Comparison of ENCODE assay signal across 8 cellular contexts in genomic region chr3:150703756-150704344, GRCh38. TPM values are rescaled to one million over a fixed set of nuclear protein-coding genes. Genes with fewer than 3 reads are reported as not detected.
DNase-seq lines count a peak whose midpoint lies in the region; ATAC-seq and TF ChIP-seq lines count a peak whose summit lies in the region.

Gene ERICH6 (minus strand): TSS chr3:150703920. CDS start chr3:150703898, 22 bp downstream.

- H3K4me3 ChIP-seq in Jurkat, Clone E6-1 (ENCODE audit: low read length) = peak within 1 kb of the TSS; percentile 58
- H3K4me3 ChIP-seq in Panc1 (ENCODE audit: low read depth in 2 of 2, low read length in 2 of 2) (peak within 1 kb of the TSS; percentile 70 to 82), fibroblast of lung (replicated peaks in 1 of 4; ENCODE audit: control extremely low read depth in 1 of 4, insufficient read depth in 1 of 4, low read depth in 3 of 4, low read length in 4 of 4) (peak within 1 kb of the TSS; percentile 67 to 82 (median 80))
- H3K4me3 ChIP-seq in naive thymus-derived CD4-positive, alpha-beta T cell (ENCODE audit: low read length) = peak within 1 kb of the TSS; percentile 94

- in situ Hi-C loops in Panc1 (cut with HindIII; ENCODE audit: low pct_unique_long_range_greater_than_20kb, low sequenced_read_pairs) = no loop called here

- peaks cover 0 to 6% (median 0%) of the 10 kb centered on the region in 5 donors for H3K27me3 Mint-ChIP-seq in naive thymus-derived CD4-positive, alpha-beta T cell
- no peaks in the 10 kb centered on the region for H3K27me3 Mint-ChIP-seq in stimulated activated naive B cell treated with anti-CD40 and anti-IgM and Interleukin-4, amounts not matched to agents 10 μg/mL and 1 μg/mL and 100 μg/mL, for 72 hours

- H3K9me3 Mint-ChIP-seq in naive thymus-derived CD4-positive, alpha-beta T cell = peaks cover 0 to 6% (median 0%) of the 10 kb centered on the region in 11 donors
- H3K9me3 Mint-ChIP-seq in stimulated activated naive B cell treated with anti-CD40 and anti-IgM and Interleukin-4, amounts not matched to agents 10 μg/mL and 1 μg/mL and 100 μg/mL, for 72 hours = peaks cover 2 to 3% of the 10 kb centered on the region in 2 donors

- peak within 1 kb of the TSS; percentile 82 to 98 (median 97) for H3K4me3 Mint-ChIP-seq in naive thymus-derived CD4-positive, alpha-beta T cell
- peak within 1 kb of the TSS; percentile 84 to 91 for H3K4me3 Mint-ChIP-seq in stimulated activated naive B cell treated with anti-CD40 and anti-IgM and Interleukin-4, amounts not matched to agents 10 μg/mL and 1 μg/mL and 100 μg/mL, for 72 hours

- peak within 1 kb of the TSS; percentile 73 for H3K4me2 ChIP-seq in fibroblast of lung (ENCODE audit: extremely low read depth, insufficient read depth, low read length)

- TF ChIP-seq CTCF in Panc1 (IDR thresholded peaks at IDR 0.05) (no peak), fibroblast of lung (conservative IDR thresholded peaks at IDR 0.05 in 1 of 2, IDR thresholded peaks at IDR 0.05 in 1 of 2; ENCODE audit: low read depth in 1 of 2, low read length in 2 of 2) (peak in 1 of 2 donors; percentile 8)

- intact Hi-C loops in Panc1 (cut with micrococcal nuclease; ENCODE audit: unreplicated experiment) = loop anchor here (5.0 kb wide), 1 partner anchor 102 kb away; the partner anchor contains the start of gene SELENOT
- intact Hi-C loops in naive thymus-derived CD4-positive, alpha-beta T cell (cut with micrococcal nuclease) = loop anchor here (1.0 to 10.0 kb wide), 14 partner anchors 17 to 1712 kb away; partner anchors contain the start of genes EIF2A (in 2 of the 2), PFN2 (in 2 of the 2), RNF13 (in 2 of the 2) and SELENOT (in 2 of the 2)

- H3K27me3 ChIP-seq in Panc1 (ENCODE audit: control insufficient read depth, insufficient read depth, low read length) (no peaks in the 10 kb centered on the region), fibroblast of lung (ENCODE audit: control insufficient read depth, insufficient read depth, low read length) (no peaks in the 10 kb centered on the region)
- no peaks in the 10 kb centered on the region for H3K27me3 ChIP-seq in naive thymus-derived CD4-positive, alpha-beta T cell (ENCODE audit: control insufficient read depth in 2 of 2, insufficient read depth in 2 of 2, low read length in 2 of 2)

- H3K9ac ChIP-seq in fibroblast of lung (ENCODE audit: insufficient read depth, low read length) = peak within 1 kb of the TSS; percentile 84

- DNase-seq in DMS79 treated with DMSO at 0.1 percent for 48 hours (lab: John Stamatoyannopoulos, UW) (peak; percentile 74), Panc1 (ENCODE audit: low read depth, low spot score) (peak; percentile 61), activated T-helper 1 cell treated with Interleukin-2 at 50 U/mL for 16 hours (ENCODE audit: low read depth) (peak; percentile 50), fibroblast of lung (ENCODE audit: low read depth in 2 of 2) (peak; percentile 87 to 88)
- DNase-seq in Jurkat, Clone E6-1 (ENCODE audit: low read depth, low spot score) = peak; percentile 49
- DNase-seq in naive thymus-derived CD4-positive, alpha-beta T cell = peak; percentile 59 to 83 (median 71)
- DNase-seq in stimulated activated naive B cell treated with anti-CD40 and anti-IgM and Interleukin-4, amounts not matched to agents 10 μg/mL and 1 μg/mL and 100 μg/mL, for 72 hours = peak; percentile 90

- H3K27ac Mint-ChIP-seq in naive thymus-derived CD4-positive, alpha-beta T cell = peak within 1 kb of the TSS; percentile 93 to 100 (median 97)
- peak within 1 kb of the TSS; percentile 94 for H3K27ac Mint-ChIP-seq in stimulated activated naive B cell treated with anti-CD40 and anti-IgM and Interleukin-4, amounts not matched to agents 10 μg/mL and 1 μg/mL and 100 μg/mL, for 72 hours

- H3K27ac ChIP-seq in Panc1 (ENCODE audit: low read length) = peak within 1 kb of the TSS; percentile 92
- peak within 1 kb of the TSS; percentile 85 for H3K27ac ChIP-seq in fibroblast of lung (ENCODE audit: insufficient read depth, low read length)
- peak within 1 kb of the TSS; percentile 84 for H3K27ac ChIP-seq in naive thymus-derived CD4-positive, alpha-beta T cell (ENCODE audit: low read depth, low read length)

- H3K36me3 Mint-ChIP-seq in naive thymus-derived CD4-positive, alpha-beta T cell = peaks cover 5 to 21% (median 17%) of the 10 kb centered on the region in 5 donors
- H3K36me3 Mint-ChIP-seq in stimulated activated naive B cell treated with anti-CD40 and anti-IgM and Interleukin-4, amounts not matched to agents 10 μg/mL and 1 μg/mL and 100 μg/mL, for 72 hours = peaks cover 7 to 9% of the 10 kb centered on the region in 2 donors

- peak within 1 kb of the TSS; percentile 85 for H2AFZ ChIP-seq in fibroblast of lung (ENCODE audit: low read length)

- H3K79me2 ChIP-seq in fibroblast of lung (ENCODE audit: control insufficient read depth, insufficient read depth, low read length) = no peaks in the 10 kb centered on the region

- H3K4me1 Mint-ChIP-seq in naive thymus-derived CD4-positive, alpha-beta T cell = peaks cover 11 to 24% (median 20%) of the 10 kb centered on the region in 7 donors
- H3K4me1 Mint-ChIP-seq in stimulated activated naive B cell treated with anti-CD40 and anti-IgM and Interleukin-4, amounts not matched to agents 10 μg/mL and 1 μg/mL and 100 μg/mL, for 72 hours = peaks cover 8 to 33% of the 10 kb centered on the region in 2 donors

- POLR2A ChIA-PET in Panc1 (lab: Charles Lee) = interaction anchor here (0.6 to 1.0 kb wide), 9 partner anchors 29 to 519 kb away, joined by 3 to 24 read pairs (median 4); no protein-coding TSS in a partner anchor
- POLR2A ChIA-PET in naive thymus-derived CD4-positive, alpha-beta T cell (lab: Charles Lee) = interaction anchor here (0.7 to 3.2 kb wide), 8 partner anchors 9 to 301 kb away, joined by 3 to 25 read pairs (median 4); partner anchors contain the start of genes SELENOT, SERP1, SIAH2 and TSC22D2

- H3K9me3 ChIP-seq in Panc1 (ENCODE audit: control insufficient read depth, insufficient read depth, low read depth, low read length) = no peaks in the 10 kb centered on the region
- H3K9me3 ChIP-seq in fibroblast of lung (ENCODE audit: control insufficient read depth, insufficient read depth, low read depth, low read length) = no peaks in the 10 kb centered on the region
- no peaks in the 10 kb centered on the region for H3K9me3 ChIP-seq in naive thymus-derived CD4-positive, alpha-beta T cell (ENCODE audit: control insufficient read depth in 2 of 3, low read length in 3 of 3)

- CTCF ChIA-PET in Panc1 (lab: Charles Lee) = interaction anchor here (0.7 kb wide), 2 partner anchors 23 to 47 kb away, joined by 5 to 11 read pairs; no protein-coding TSS in a partner anchor
- CTCF ChIA-PET in naive thymus-derived CD4-positive, alpha-beta T cell (lab: Charles Lee) = interaction anchor here (1.0 to 1.1 kb wide), 2 partner anchors 18 to 524 kb away, joined by 3 to 4 read pairs; no protein-coding TSS in a partner anchor

- no peaks in the 10 kb centered on the region for H4K20me1 ChIP-seq in fibroblast of lung (ENCODE audit: control insufficient read depth, extremely low read depth, insufficient read depth, low read length)

- BruUV-seq in Panc1 (replicated peaks; lab: Mats Ljungman, UMichigan) = no TSS peak

- H3K36me3 ChIP-seq in Panc1 (ENCODE audit: control insufficient read depth, insufficient read depth, low read length) = no peaks in the 10 kb centered on the region
- no peaks in the 10 kb centered on the region for H3K36me3 ChIP-seq in fibroblast of lung (ENCODE audit: control insufficient read depth, insufficient read depth, low read length)
- peaks cover 0 to 5% (median 0%) of the 10 kb centered on the region in 3 experiments for H3K36me3 ChIP-seq in naive thymus-derived CD4-positive, alpha-beta T cell (ENCODE audit: control insufficient read depth in 2 of 3, insufficient read depth in 3 of 3, low read length in 3 of 3)

- ATAC-seq in GM21717 (IDR thresholded peaks at IDR 0.05; ENCODE audit: unreplicated experiment) (peak; percentile 99), Panc1 (peak; percentile 98)
- ATAC-seq in naive thymus-derived CD4-positive, alpha-beta T cell = peak; percentile 93
- peak; percentile 97 to 98 for ATAC-seq in stimulated activated naive B cell treated with anti-CD40 and anti-IgM and Interleukin-4, amounts not matched to agents 10 μg/mL and 1 μg/mL and 100 μg/mL, for 72 hours (replicated peaks)

- H3K4me1 ChIP-seq in Panc1 (ENCODE audit: control insufficient read depth, insufficient read depth, low read length) (0 out of 2 replicates have a peak, but pooled peaks cover 6% of the 10 kb centered on the region), fibroblast of lung (ENCODE audit: control insufficient read depth, extremely low read depth, insufficient read depth, low read length) (no peaks in the 10 kb centered on the region)
- H3K4me1 ChIP-seq in naive thymus-derived CD4-positive, alpha-beta T cell (ENCODE audit: control insufficient read depth in 2 of 2, insufficient read depth in 2 of 2, low read length in 2 of 2) = peaks cover 4 to 5% of the 10 kb centered on the region in 2 donors

RNA-seq across cellular contexts. Expression of gene ERICH6, which starts in this region (rescaled TPM):
- polyA plus RNA-seq in Jurkat, Clone E6-1 (2012; ENCODE audit: insufficient read depth, insufficient read length) = not detected
- total RNA-seq in Panc1 (2021; ENCODE audit: unreplicated experiment) (0.28 TPM), fibroblast of lung (under 0.01 TPM in 1 of 2 replicates, not detected in the other)
- polyA plus RNA-seq in Panc1 (2012; ENCODE audit: insufficient read length) = 4.5 TPM
- 0.10 TPM in 1 of 2 replicates, not detected in the other for polyA plus RNA-seq in fibroblast of lung
- 0.12 and 0.15 TPM in 2 replicates for polyA plus RNA-seq in fibroblast of lung (2012)
- not detected in 2 replicates for polyA minus RNA-seq in fibroblast of lung (ENCODE audit: low replicate concordance)
- 1 to 10 TPM in 1 of 5 experiments, under 1 TPM in 4; 0.24 to 1.4 (median 0.53) TPM for total RNA-seq in naive thymus-derived CD4-positive, alpha-beta T cell
- polyA plus RNA-seq in naive thymus-derived CD4-positive, alpha-beta T cell = not detected

Comparison
In these comparisons a context has a peak if more than half of its experiments do, and no peak if none do; other contexts are left out.
1. Peak in every context shown above with its lines: DNase-seq, ATAC-seq, H3K4me3 ChIP-seq and H3K27ac ChIP-seq.
2. Peak in DNase-seq, H3K4me3 ChIP-seq, H3K27ac ChIP-seq, H3K9ac ChIP-seq and H3K4me2 ChIP-seq in fibroblast of lung; RNA of the gene not detected or under 1 TPM.